8 cellular contexts compared by ENCODE assay signal in genomic region chr3:138950006-138950644, GRCh38. TPM values are rescaled to one million over a fixed set of nuclear protein-coding genes. Genes with fewer than 3 reads are reported as not detected.
DNase-seq lines count a peak whose midpoint lies in the region; TF ChIP-seq lines count a peak whose summit lies in the region.
"Had no signal": no experiment of that assay in that cellular context is flagged by ENCODE, and none has a peak within 500 bp of the region (broad histone marks: within the 10 kb centered on the region; RNA-seq: fewer than 3 reads in every experiment).

No MANE protein-coding gene starts in this region.

- no CpG with 5 or more reads among the region's 53 CpGs for WGBS in H9 (ENCODE audit: extremely low coverage, insufficient read length, low lambda C conversion rate)
- WGBS in trophoblast cell (ENCODE audit: extremely low coverage, insufficient coverage, insufficient read length): no CpG with 5 or more reads among the region's 53 CpGs

- H3K9ac ChIP-seq in H9 (ENCODE audit: extremely low read depth, insufficient read length, low read length): no peak overlapping the region
- no peak overlapping the region for H3K9ac ChIP-seq in trophoblast cell (ENCODE audit: low read length)

- H3K27me3 ChIP-seq in H9 (ENCODE audit: insufficient read depth, low read length) (peaks cover 44% of the 10 kb centered on the region), trophoblast cell (ENCODE audit: insufficient read depth, low read length) (peaks cover 66% of the 10 kb centered on the region)

- peak overlapping the region; percentile 40 to 81 for H3K4me3 Mint-ChIP-seq in H9
- peak overlapping the region; percentile 16 for H3K4me3 Mint-ChIP-seq in T-helper 2 cell treated with Interferon-gamma antibody and Interleukin-4, amounts not matched to agents 5 μg/mL and 100 μg/mL, for 36 hours

- peaks cover 28 to 30% of the 10 kb centered on the region in 2 experiments for H3K4me1 Mint-ChIP-seq in H9
- peaks cover 4% of the 10 kb centered on the region for H3K4me1 Mint-ChIP-seq in T-helper 2 cell treated with Interferon-gamma antibody and Interleukin-4, amounts not matched to agents 5 μg/mL and 100 μg/mL, for 36 hours (ENCODE audit: low read depth)

- no peak overlapping the region for H2BK120ac ChIP-seq in H9 (ENCODE audit: low read depth, low read length, poor library complexity, severe bottlenecking)
- H2BK120ac ChIP-seq in trophoblast cell (ENCODE audit: insufficient read depth, low read length, poor library complexity): no peak overlapping the region

- DNase-seq in H9 (peak; percentile 62), foreskin fibroblast (peak; percentile 35 to 66), trophoblast cell (peak in 1 of 2 donors; percentile 50), NCI-H446 (lab: John Stamatoyannopoulos, UW) (no peak), NCI-H1092 treated with DMSO at 0.1 percent for 48 hours (lab: John Stamatoyannopoulos, UW) (no peak), SHP77 (lab: John Stamatoyannopoulos, UW) (no peak)
- DNase-seq in T-helper 2 cell treated with Interferon-gamma antibody and Interleukin-4, amounts not matched to agents 5 μg/mL and 100 μg/mL, for 36 hours (ENCODE audit: low spot score): no peak

- H2AFZ ChIP-seq in H9 (ENCODE audit: low read length): no peak overlapping the region
- peak overlapping the region; percentile 47 for H2AFZ ChIP-seq in trophoblast cell (ENCODE audit: insufficient read depth, low read length, poor library complexity)

- peaks cover 24% of the 10 kb centered on the region for H3K23me2 ChIP-seq in H9 (ENCODE audit: insufficient read length, low read depth, low read length, poor library complexity, severe bottlenecking)

- no peak overlapping the region for H2BK15ac ChIP-seq in H9 (ENCODE audit: low read depth, low read length)

- peaks cover 2% of the 10 kb centered on the region in 2 experiments; a peak in 3 of 5 replicates for H3K9me3 Mint-ChIP-seq in H9
- H3K9me3 Mint-ChIP-seq in T-helper 2 cell treated with Interferon-gamma antibody and Interleukin-4, amounts not matched to agents 5 μg/mL and 100 μg/mL, for 36 hours: no peaks in the 10 kb centered on the region

- H2BK5ac ChIP-seq in H9 (ENCODE audit: insufficient read length, low read length) (no peak overlapping the region), trophoblast cell (ENCODE audit: low read depth, low read length, poor library complexity) (no peak overlapping the region)

- H3K4me3 ChIP-seq in foreskin fibroblast (ENCODE audit: low read depth in 1 of 2, low read length in 2 of 2) (peak overlapping the region; percentile 26 to 56), trophoblast cell (ENCODE audit: low read depth, low read length) (no peak overlapping the region)

- no peak overlapping the region for H3K27ac Mint-ChIP-seq in H9
- H3K27ac Mint-ChIP-seq in T-helper 2 cell treated with Interferon-gamma antibody and Interleukin-4, amounts not matched to agents 5 μg/mL and 100 μg/mL, for 36 hours: no peak overlapping the region

- peaks cover 0 to 7% (median 0%) of the 10 kb centered on the region in 3 experiments; a peak in 3 of 7 replicates for H3K36me3 Mint-ChIP-seq in H9 (ENCODE audit: insufficient read depth in 1 of 3, low read depth in 3 of 3)
- peaks cover 1% of the 10 kb centered on the region for H3K36me3 Mint-ChIP-seq in T-helper 2 cell treated with Interferon-gamma antibody and Interleukin-4, amounts not matched to agents 5 μg/mL and 100 μg/mL, for 36 hours (ENCODE audit: low read depth)

- H3K4me2 ChIP-seq in H9 (ENCODE audit: insufficient read depth, insufficient read length, low read length): peak overlapping the region; percentile 30
- peak overlapping the region; percentile 72 for H3K4me2 ChIP-seq in trophoblast cell (ENCODE audit: low read length)

- H4K20me1 ChIP-seq in H9 (ENCODE audit: control insufficient read depth, insufficient read depth, insufficient read length): no peaks in the 10 kb centered on the region

- H3K4ac ChIP-seq in H9 (ENCODE audit: low read depth, low read length) (no peak overlapping the region), trophoblast cell (ENCODE audit: low read depth, low read length) (no peak overlapping the region)

- H2BK12ac ChIP-seq in H9 (ENCODE audit: insufficient read length, low read depth, low read length) (no peak overlapping the region), trophoblast cell (ENCODE audit: low read length) (no peak overlapping the region)

- no peak overlapping the region for H4K8ac ChIP-seq in H9 (replicated peaks; ENCODE audit: insufficient read length, low read depth, low read length)
- no peak overlapping the region for H4K8ac ChIP-seq in trophoblast cell (ENCODE audit: low read depth, low read length)

- H3K36me3 ChIP-seq in trophoblast cell (ENCODE audit: control insufficient read depth in 1 of 2, insufficient read depth in 2 of 2, low read length in 2 of 2): no peaks in the 10 kb centered on the region
- H3K36me3 ChIP-seq: neutrophil had no signal

- H2AK5ac ChIP-seq in H9 (ENCODE audit: insufficient read length, low read length): no peak overlapping the region
- H2AK5ac ChIP-seq in trophoblast cell (ENCODE audit: low read length): no peak overlapping the region

- H3K79me1 ChIP-seq in H9 (ENCODE audit: insufficient read depth, low read depth, low read length, poor library complexity, severe bottlenecking) (no peaks in the 10 kb centered on the region), trophoblast cell (ENCODE audit: low read length) (no peaks in the 10 kb centered on the region)

- no peak overlapping the region for H4K12ac ChIP-seq in trophoblast cell (ENCODE audit: low read depth, low read length)

- H3K14ac ChIP-seq in H9 (ENCODE audit: insufficient read depth, low read length) (peak overlapping the region; percentile 80), trophoblast cell (ENCODE audit: low read length) (peak overlapping the region; percentile 15)

- H3T11ph ChIP-seq in H9 (ENCODE audit: low read length): no peak overlapping the region

- TF ChIP-seq CTCF in H9 (conservative IDR thresholded peaks at IDR 0.05): no peak
- TF ChIP-seq CTCF in foreskin fibroblast (IDR thresholded peaks at IDR 0.05; ENCODE audit: low read depth, low read length): no peak

- no peak overlapping the region for H3K27ac ChIP-seq in H9 (ENCODE audit: insufficient read length, low read depth, low read length)
- no peak overlapping the region for H3K27ac ChIP-seq in trophoblast cell (ENCODE audit: low read depth, low read length)
- H3K27ac ChIP-seq: neutrophil had no signal

- peak overlapping the region; percentile 30 for H3K18ac ChIP-seq in H9 (ENCODE audit: insufficient read length, low read depth, low read length)
- H3K18ac ChIP-seq in trophoblast cell (ENCODE audit: low read length): no peak overlapping the region

- H3K23ac ChIP-seq in H9 (ENCODE audit: insufficient read length, low read depth, low read length): no peak overlapping the region
- no peak overlapping the region for H3K23ac ChIP-seq in trophoblast cell (ENCODE audit: low read length)

- H3K27me3 Mint-ChIP-seq in H9 (ENCODE audit: low read depth): peaks cover 98% of the 10 kb centered on the region
- H3K27me3 Mint-ChIP-seq in T-helper 2 cell treated with Interferon-gamma antibody and Interleukin-4, amounts not matched to agents 5 μg/mL and 100 μg/mL, for 36 hours (ENCODE audit: low read depth): peaks cover 78% of the 10 kb centered on the region

- H3K56ac ChIP-seq in H9 (ENCODE audit: insufficient read length, low read depth, low read length): no peak overlapping the region

- no peak overlapping the region for H2BK20ac ChIP-seq in H9 (ENCODE audit: low read depth, low read length, poor library complexity, severe bottlenecking)

- H3K4me1 ChIP-seq in H9 (ENCODE audit: insufficient read depth, low read length): peaks cover 7% of the 10 kb centered on the region; the same call in 1 of the 2 replicates
- peaks cover 27 to 31% of the 10 kb centered on the region in 2 experiments for H3K4me1 ChIP-seq in trophoblast cell (ENCODE audit: control insufficient read depth in 1 of 2, insufficient read depth in 2 of 2, low read length in 2 of 2)

- H4K5ac ChIP-seq in H9 (ENCODE audit: insufficient read length, low read depth, low read length): no peak overlapping the region

- no peaks in the 10 kb centered on the region for H3K79me2 ChIP-seq in H9 (ENCODE audit: insufficient read depth, low read length)
- no peaks in the 10 kb centered on the region for H3K79me2 ChIP-seq in trophoblast cell (ENCODE audit: control insufficient read depth, insufficient read depth, low read length, poor library complexity)

- H3K9me3 ChIP-seq in H9 (ENCODE audit: control insufficient read depth, low read depth, low read length) (no peaks in the 10 kb centered on the region), trophoblast cell (ENCODE audit: insufficient read depth, low read depth, low read length) (peaks cover 4% of the 10 kb centered on the region)
- H3K9me3 ChIP-seq: neutrophil had no signal

- no peak overlapping the region for H4K91ac ChIP-seq in H9 (ENCODE audit: insufficient read length, low read depth, low read length)
- no peak overlapping the region for H4K91ac ChIP-seq in trophoblast cell (ENCODE audit: low read depth, low read length)

RNA-seq across cellular contexts. Expression of gene FOXL2NB, which starts 3.1 kb away (rescaled TPM):
- total RNA-seq in H9 (2021): 0.31 and 0.55 TPM in 2 replicates
- 0.37 and 0.38 TPM in 2 replicates for polyA plus RNA-seq in trophoblast cell (2013)

RNA-seq across cellular contexts. Expression of gene FOXL2, which starts 3.2 kb away (rescaled TPM):
- total RNA-seq in H9 (2021): 0.22 and 0.29 TPM in 2 replicates
- polyA plus RNA-seq in trophoblast cell (2013): 0.25 and 0.26 TPM in 2 replicates

RNA-seq across cellular contexts. Expression of gene PRR23A, which starts 55.9 kb away (rescaled TPM):
- not detected in 2 replicates for total RNA-seq in H9 (2021)
- not detected in 2 replicates for polyA plus RNA-seq in trophoblast cell (2013)

Comparison
In these comparisons a context has a peak if more than half of its experiments do, and no peak if none do; other contexts are left out.
1. DNase-seq: peak in H9 (single experiment) and foreskin fibroblast (2 of 2); none in T-helper 2 cell treated with Interferon-gamma antibody and Interleukin-4, amounts not matched to agents 5 μg/mL and 100 μg/mL, for 36 hours (single experiment), NCI-H446 (0 of 2), NCI-H1092 treated with DMSO at 0.1 percent for 48 hours (single experiment) and SHP77 (0 of 2).